9 cellular contexts compared by ENCODE assay signal in genomic region chr12:66352197-66352596, GRCh38. TPM values are rescaled to one million over a fixed set of nuclear protein-coding genes. Genes with fewer than 3 reads are reported as not detected.
A peak's percentile ranks its signal among the peaks of the same experiment; 100 is the strongest.
DNase-seq lines count a peak whose midpoint lies in the region; ATAC-seq, FAIRE-seq and TF ChIP-seq lines count a peak whose summit lies in the region.
"Had no signal": no experiment of that assay in that cellular context is flagged by ENCODE, and none has a peak within 500 bp of the region (broad histone marks: within the 10 kb centered on the region; RNA-seq: fewer than 3 reads in every experiment).

No MANE protein-coding gene starts in this region.

- peaks cover 5% of the 10 kb centered on the region for H3K27me3 Mint-ChIP-seq in glutamatergic neuron (ENCODE audit: unreplicated experiment)

- intact Hi-C loops in lower leg skin (cut with DNase I; ENCODE audit: low total_unique reads), result no loop called here

- H3K27ac Mint-ChIP-seq in glutamatergic neuron (ENCODE audit: unreplicated experiment), result no peak overlapping the region

- H3K9me3 ChIP-seq in RWPE2 (ENCODE audit: severe bottlenecking), result no peaks in the 10 kb centered on the region
- H3K9me3 ChIP-seq: thoracic aorta had no signal

- H3K4me1 Mint-ChIP-seq in glutamatergic neuron (ENCODE audit: low read depth, unreplicated experiment), result peaks cover 1% of the 10 kb centered on the region

- no peak overlapping the region for H3K27ac ChIP-seq in RWPE2 (ENCODE audit: poor library complexity, severe bottlenecking)
- H3K27ac ChIP-seq: thoracic aorta had no signal

- H3K36me3 Mint-ChIP-seq in glutamatergic neuron (ENCODE audit: unreplicated experiment), result no peaks in the 10 kb centered on the region

- peak; percentile 39 to 42 for DNase-seq in AML-193 (lab: John Stamatoyannopoulos, UW)
- DNase-seq in GM12891 (ENCODE audit: insufficient read length, low spot score), result no peak
- no peak for DNase-seq in RWPE2 (ENCODE audit: low spot score)
- peak; percentile 69 for DNase-seq in glutamatergic neuron
- no peak for DNase-seq in stimulated activated CD4-positive, alpha-beta T cell treated with anti-CD3 and anti-CD28 coated beads, Interleukin-15, amount 100 ng/mL, for 24 hours
- DNase-seq in NCI-H187 (lab: John Stamatoyannopoulos, UW), result no peak
- DNase-seq in lower leg skin (ENCODE audit: low spot score in 2 of 2), result no peak
- DNase-seq in epidermal melanocyte (ENCODE audit: insufficient read length, low spot score), result no peak

- no peaks in the 10 kb centered on the region for H3K36me3 ChIP-seq in RWPE2 (ENCODE audit: low read depth)
- H3K36me3 ChIP-seq: thoracic aorta had no signal

- peak overlapping the region; percentile 32 for H3K4me3 Mint-ChIP-seq in glutamatergic neuron (ENCODE audit: unreplicated experiment)

- TF ChIP-seq CTCF in RWPE2 (IDR thresholded peaks at IDR 0.05; ENCODE audit: poor library complexity, severe bottlenecking) (peak; percentile 54), glutamatergic neuron (IDR thresholded peaks at IDR 0.05; ENCODE audit: partially characterized antibody, unreplicated experiment) (peak; percentile 34), lower leg skin (IDR thresholded peaks at IDR 0.05) (no peak)

- H3K27me3 ChIP-seq in RWPE2 (ENCODE audit: insufficient read depth, poor library complexity, severe bottlenecking), result no peaks in the 10 kb centered on the region

- WGBS in lower leg skin, 2 donors, result 82 to 91% methylated on average over 9 of the region's 9 CpGs

- peaks cover 3% of the 10 kb centered on the region for H3K9me3 Mint-ChIP-seq in glutamatergic neuron (ENCODE audit: unreplicated experiment)

- peak; percentile 60; the same call in 1 of the 3 replicates for ATAC-seq in RWPE2 (ENCODE audit: low read depth)

- H3K4me1 ChIP-seq in RWPE2 (ENCODE audit: insufficient read depth, poor library complexity, severe bottlenecking), result no peaks in the 10 kb centered on the region

- peak; percentile 59 for FAIRE-seq in GM12891 (lab: Jason Lieb, UNC)

- TF ChIP-seq POLR2A in GM12891 (IDR thresholded peaks at IDR 0.05; ENCODE audit: low read depth, low read length) (no peak), lower leg skin (IDR thresholded peaks at IDR 0.05) (no peak)

- H3K4me3 ChIP-seq in RWPE2 (ENCODE audit: severe bottlenecking) (no peak overlapping the region), lower leg skin (ENCODE audit: low read depth, poor library complexity, severe bottlenecking) (no peak overlapping the region)
- H3K4me3 ChIP-seq: thoracic aorta had no signal

TF ChIP-seq in GM12891, 5 proteins besides CTCF, POLR2A, EP300 and RAD21:
- TF ChIP-seq POU2F2 (IDR thresholded peaks at IDR 0.05; ENCODE audit: low read depth, low read length) (no peak), SPI1 (IDR thresholded peaks at IDR 0.05; ENCODE audit: low read depth, low read length) (no peak)

RNA-seq across cellular contexts. Expression of gene HELB, which starts 49.9 kb away (rescaled TPM):
- polyA plus RNA-seq in GM12891 (2012; ENCODE audit: low read depth, missing spikeins), result 2.0 TPM
- total RNA-seq in glutamatergic neuron (ENCODE audit: unreplicated experiment), result 8.9 TPM
- 1 to 10 TPM; 1.6 to 4.6 (median 3.0) TPM for total RNA-seq in lower leg skin

Comparison
In these comparisons a context has a peak if more than half of its experiments do, and no peak if none do; other contexts are left out.
1. DNase-seq: peak in AML-193 (2 of 2) and glutamatergic neuron (single experiment); none in GM12891 (single experiment), RWPE2 (single experiment), stimulated activated CD4-positive, alpha-beta T cell treated with anti-CD3 and anti-CD28 coated beads, Interleukin-15, amount 100 ng/mL, for 24 hours (single experiment), NCI-H187 (0 of 2), lower leg skin (0 of 2) and epidermal melanocyte (single experiment).
2. CTCF ChIP-seq: peak in RWPE2 (single experiment) and glutamatergic neuron (single experiment); none in lower leg skin (0 of 3).